ENCODE assay signal across 9 cellular contexts in the genomic region with DNA sequence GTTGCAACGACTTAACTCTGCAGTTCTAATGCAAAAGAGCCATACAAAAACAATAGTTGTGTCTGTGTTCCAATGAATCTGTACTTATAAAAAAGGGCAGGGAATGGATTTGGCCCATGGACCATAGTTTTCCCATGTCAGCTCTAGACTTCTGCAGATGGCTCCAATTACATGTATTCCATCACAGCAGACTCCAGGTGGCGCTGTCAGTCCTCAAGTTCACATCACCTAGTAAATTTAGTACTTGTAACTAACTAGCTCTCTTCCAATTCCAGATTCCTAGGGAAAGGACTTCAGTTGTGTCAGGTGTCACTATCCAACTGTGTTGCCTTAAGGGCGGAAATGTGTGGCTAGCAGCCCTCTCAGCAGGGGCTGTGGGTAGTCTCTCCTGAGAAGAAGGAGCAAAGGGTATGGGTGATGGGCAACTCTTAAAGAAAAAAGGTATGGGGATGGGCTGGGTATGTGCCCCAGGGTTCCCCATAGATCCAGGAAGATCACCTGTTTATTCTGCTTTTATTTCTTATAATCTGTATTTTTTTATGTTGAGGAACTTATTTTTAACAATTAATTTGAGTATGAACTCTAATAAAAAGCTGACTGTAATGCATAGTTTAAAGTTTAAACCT. TPM values are rescaled to one million over a fixed set of nuclear protein-coding genes. Genes with fewer than 3 reads are reported as not detected.
A peak's percentile ranks its signal among the peaks of the same experiment; 100 is the strongest.
DNase-seq lines count a peak whose midpoint lies in the region; ATAC-seq and TF ChIP-seq lines count a peak whose summit lies in the region.
"Had no signal": no experiment of that assay in that cellular context is flagged by ENCODE, and none has a peak within 500 bp of the region (broad histone marks: within the 10 kb centered on the region; RNA-seq: fewer than 3 reads in every experiment).

No MANE protein-coding gene starts in this region.

- no peaks in the 10 kb centered on the region for H3K36me3 ChIP-seq in mammary epithelial cell (ENCODE audit: insufficient read depth, low read length)

- TF ChIP-seq CTCF in WI38 (IDR thresholded peaks at IDR 0.05; ENCODE audit: low read depth, low read length) (peak; percentile 69), mammary epithelial cell (conservative IDR thresholded peaks at IDR 0.05 in 1 of 2, IDR thresholded peaks at IDR 0.05 in 1 of 2; ENCODE audit: extremely low read depth in 1 of 2, insufficient read depth in 1 of 2, low read depth in 1 of 2, low read length in 2 of 2) (peak; percentile 78 to 86)

- intact Hi-C loops in mammary epithelial cell (cut with micrococcal nuclease), result loop anchor here (1.0 to 5.0 kb wide), 3 partner anchors 60 to 551 kb away; a partner anchor contains a TSS

- ATAC-seq in HG02884 (IDR thresholded peaks at IDR 0.05; ENCODE audit: unreplicated experiment), result no peak

- H4K20me1 ChIP-seq in mammary epithelial cell (ENCODE audit: insufficient read depth, low read length), result no peaks in the 10 kb centered on the region
- H4K20me1 ChIP-seq: BLaER1 had no signal

- H3K9me3 ChIP-seq in mammary epithelial cell (replicated peaks; ENCODE audit: insufficient read depth, low read length), result no peaks in the 10 kb centered on the region
- H3K9me3 ChIP-seq: BLaER1 had no signal

- H3K27me3 ChIP-seq in mammary epithelial cell (ENCODE audit: insufficient read depth, low read length), result no peaks in the 10 kb centered on the region
- H3K27me3 ChIP-seq: BLaER1 had no signal

- no peak overlapping the region for H3K9ac ChIP-seq in mammary epithelial cell (ENCODE audit: insufficient read depth, low read length)
- H3K9ac ChIP-seq: BLaER1 had no signal

- 31% methylated on average over 3 of the region's 3 CpGs for WGBS in mammary epithelial cell (ENCODE audit: low coverage, missing lambda C conversion rate)

- H3K4me2 ChIP-seq in mammary epithelial cell (ENCODE audit: insufficient read depth, low read depth, low read length), result no peak overlapping the region
- H3K4me2 ChIP-seq: BLaER1 had no signal

- H3K27ac ChIP-seq in mammary epithelial cell (ENCODE audit: insufficient read depth, low read depth, low read length), result no peak overlapping the region
- H3K27ac ChIP-seq: BLaER1 had no signal

- in situ Hi-C loops in mammary epithelial cell (cut with MboI; ENCODE audit: low sequenced_read_pairs in 2 of 2), result no loop called here

- dilution Hi-C loops in mammary epithelial cell (cut with HindIII; ENCODE audit: low sequenced_read_pairs), result no loop called here

- no peak overlapping the region for H2AFZ ChIP-seq in mammary epithelial cell (ENCODE audit: low read depth, low read length)

- CTCF ChIA-PET in mammary epithelial cell (lab: Charles Lee; ENCODE audit: low non-redundant PET), result interaction anchor here (0.5 to 0.7 kb wide), 7 partner anchors 40 to 908 kb away, joined by 3 to 8 read pairs (median 3); no protein-coding TSS in a partner anchor

- peak; percentile 3 for DNase-seq in NCI-H1092 treated with DMSO at 0.1 percent for 48 hours (lab: John Stamatoyannopoulos, UW)
- DNase-seq in NCI-H1092 (lab: John Stamatoyannopoulos, UW), result no peak
- peak; percentile 58 to 62 for DNase-seq in NCI-H2081 (lab: John Stamatoyannopoulos, UW)
- peak; percentile 41 for DNase-seq in mammary epithelial cell
- DNase-seq in kidney glomerular epithelial cell (lab: John Stamatoyannopoulos, UW), result peak; percentile 41
- DNase-seq in stimulated activated CD4-positive, alpha-beta T cell treated with anti-CD3 and anti-CD28 coated beads, Interleukin-2, amount 100 ng/mL, for 48 hours, result peak; percentile 63

- H3K79me2 ChIP-seq in mammary epithelial cell (ENCODE audit: insufficient read depth, low read length), result no peaks in the 10 kb centered on the region

- BruUV-seq in mammary epithelial cell (replicated peaks; lab: Mats Ljungman, UMichigan), result no TSS peak

- H3K4me3 ChIP-seq in WI38 (ENCODE audit: low read depth, low read length) (no peak overlapping the region), mammary epithelial cell (replicated peaks in 1 of 3; ENCODE audit: insufficient read depth in 1 of 3, low read depth in 2 of 3, low read length in 3 of 3) (no peak overlapping the region)
- H3K4me3 ChIP-seq: BLaER1 had no signal

- no peaks in the 10 kb centered on the region for H3K4me1 ChIP-seq in mammary epithelial cell (ENCODE audit: insufficient read depth, low read length)
- H3K4me1 ChIP-seq: BLaER1 had no signal

RNA-seq across cellular contexts. Expression of a gene that starts 36.2 kb away (rescaled TPM):
- total RNA-seq in mammary epithelial cell, result 10 to 100 TPM; 12.9 to 19.2 TPM
- 11.3 TPM for polyA plus RNA-seq in mammary epithelial cell
- 95.6 TPM for polyA minus RNA-seq in mammary epithelial cell

RNA-seq across cellular contexts. Expression of a gene that starts 36.2 kb away (rescaled TPM):
- total RNA-seq in mammary epithelial cell, result not detected
- polyA plus RNA-seq in mammary epithelial cell, result not detected
- polyA minus RNA-seq in mammary epithelial cell, result not detected
